8 cellular contexts compared by ENCODE assay signal in the genomic region with DNA sequence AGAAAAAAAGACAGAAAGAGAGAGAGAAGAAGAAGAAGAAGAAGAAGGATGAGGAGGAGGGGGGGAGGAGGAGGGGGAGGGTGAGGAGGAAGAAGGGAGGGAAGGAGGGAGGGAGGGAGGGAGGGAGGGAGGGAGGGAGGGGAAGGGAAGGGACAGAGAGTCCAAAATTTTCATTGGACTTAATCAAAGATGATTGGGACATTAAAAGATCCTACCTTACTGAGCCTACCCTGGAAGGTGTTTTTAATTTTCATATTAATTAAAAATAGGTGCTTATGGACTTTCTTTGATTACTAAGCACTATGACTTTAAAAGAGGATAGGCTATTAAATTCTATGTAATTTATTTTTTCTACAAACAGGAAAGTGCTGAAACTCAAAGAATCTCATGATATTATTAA.
"Had no signal": no experiment of that assay in that cellular context is flagged by ENCODE, and none has a peak within 500 bp of the region (broad histone marks: within the 10 kb centered on the region; RNA-seq: fewer than 3 reads in every experiment).

No MANE protein-coding gene starts in this region.

- H3K4me2 ChIP-seq: KMS-11 had no signal

- H3K27ac ChIP-seq: HL-60, KMS-11 had no signal

- FAIRE-seq: HTR-8/SVneo, K562 had no signal

- DNase-seq: IMR-90, KBM-7, KG1 had no signal

- H3K4me3 ChIP-seq: K562 had no signal

- H3K4me3 Mint-ChIP-seq: IgD-negative memory B cell had no signal

- H3K9ac ChIP-seq: KMS-11 had no signal

- ATAC-seq: K562 had no signal

- H3K27me3 Mint-ChIP-seq: IgD-negative memory B cell had no signal

- H3K27ac Mint-ChIP-seq: IgD-negative memory B cell had no signal

- H3K9me3 Mint-ChIP-seq: IgD-negative memory B cell had no signal
